1 cellular context compared by ENCODE assay signal in the genomic region with DNA sequence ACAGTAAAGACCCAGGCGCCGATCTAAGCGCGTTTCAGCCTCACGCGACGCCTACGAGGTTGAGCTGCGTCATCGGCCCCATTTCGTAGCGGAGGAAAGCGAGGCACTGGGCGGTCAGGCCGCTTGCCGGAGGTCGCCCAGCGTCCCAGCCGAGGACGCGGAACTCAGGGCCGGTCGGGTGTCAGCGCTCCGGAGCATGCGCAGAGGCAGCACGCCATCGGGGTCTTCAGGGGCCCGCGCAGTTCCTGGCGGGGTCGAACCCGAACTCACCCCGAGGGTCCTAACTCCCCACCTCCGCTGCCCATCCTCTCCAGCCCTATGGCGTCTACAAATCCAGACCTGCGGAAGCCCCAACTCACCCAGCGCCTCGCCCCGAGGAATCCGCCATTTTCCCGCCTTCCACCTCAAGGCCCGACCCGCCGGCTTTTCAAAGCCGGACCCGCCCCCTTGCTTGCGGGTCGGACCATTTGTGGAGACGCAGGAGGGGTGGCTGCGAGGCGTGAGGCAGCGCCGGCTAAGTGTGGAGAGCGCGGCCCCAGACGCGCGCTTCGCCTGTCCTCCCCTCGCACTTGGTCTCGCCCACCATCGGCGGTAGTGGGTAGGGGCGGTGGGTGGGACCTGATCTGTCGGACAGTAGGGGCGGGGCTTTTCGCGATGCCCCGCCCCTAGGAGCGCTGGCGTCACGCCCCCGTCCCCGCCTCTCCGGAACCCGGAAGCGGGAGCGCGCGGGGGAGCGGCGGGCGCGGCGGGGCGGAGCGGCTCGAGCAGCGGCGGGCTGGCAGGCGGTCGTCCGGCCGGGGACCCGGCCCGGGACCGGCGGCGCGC.
TF ChIP-seq lines count a peak whose summit lies in the region.

A gene with protein sequence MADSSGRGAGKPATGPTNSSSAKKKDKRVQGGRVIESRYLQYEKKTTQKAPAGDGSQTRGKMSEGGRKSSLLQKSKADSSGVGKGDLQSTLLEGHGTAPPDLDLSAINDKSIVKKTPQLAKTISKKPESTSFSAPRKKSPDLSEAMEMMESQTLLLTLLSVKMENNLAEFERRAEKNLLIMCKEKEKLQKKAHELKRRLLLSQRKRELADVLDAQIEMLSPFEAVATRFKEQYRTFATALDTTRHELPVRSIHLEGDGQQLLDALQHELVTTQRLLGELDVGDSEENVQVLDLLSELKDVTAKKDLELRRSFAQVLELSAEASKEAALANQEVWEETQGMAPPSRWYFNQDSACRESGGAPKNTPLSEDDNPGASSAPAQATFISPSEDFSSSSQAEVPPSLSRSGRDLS (minus strand): TSS at position 418 of the 825 bp plus-strand sequence. CDS start 30 bp downstream, at position 388.
TSS of gene MYO9B (plus strand) at position 743 of the 825 bp plus-strand sequence. CDS start 25,941 bp downstream, outside the sequence.

TF ChIP-seq in HepG2, 621 proteins besides CTCF, POLR2A, EP300 and RAD21 (continued from another document and continues in another):
- TF ChIP-seq ARID5B (CRISPR knock-in tag; IDR thresholded peaks at IDR 0.05), result peak; percentile 5; the same call in 1 of the 2 replicates
- TF ChIP-seq RELA (CRISPR knock-in tag; IDR thresholded peaks at IDR 0.05), result no peak
- TF ChIP-seq NFKB2 (CRISPR knock-in tag; IDR thresholded peaks at IDR 0.05; ENCODE audit: borderline replicate concordance), result peak; percentile 69; the same call in 1 of the 2 replicates
- TF ChIP-seq ZNF224 (CRISPR knock-in tag; IDR thresholded peaks at IDR 0.05), result 0 out of 2 replicates have a peak, but pooled peaks have one; percentile 42
- TF ChIP-seq ZFP37 (CRISPR knock-in tag; IDR thresholded peaks at IDR 0.05; ENCODE audit: borderline replicate concordance), result peak; percentile 64; the same call in 1 of the 2 replicates
- TF ChIP-seq CENPX (CRISPR knock-in tag; IDR thresholded peaks at IDR 0.05), result no peak
- TF ChIP-seq ZSCAN31 (CRISPR knock-in tag; IDR thresholded peaks at IDR 0.05; ENCODE audit: low read depth), result no peak
- TF ChIP-seq HNF1B (CRISPR knock-in tag; IDR thresholded peaks at IDR 0.05), result peak; percentile 91
- TF ChIP-seq NFRKB (IDR thresholded peaks at IDR 0.05), result 0 out of 2 replicates have a peak, but pooled peaks have one; percentile 38
- TF ChIP-seq, protein P1, sequence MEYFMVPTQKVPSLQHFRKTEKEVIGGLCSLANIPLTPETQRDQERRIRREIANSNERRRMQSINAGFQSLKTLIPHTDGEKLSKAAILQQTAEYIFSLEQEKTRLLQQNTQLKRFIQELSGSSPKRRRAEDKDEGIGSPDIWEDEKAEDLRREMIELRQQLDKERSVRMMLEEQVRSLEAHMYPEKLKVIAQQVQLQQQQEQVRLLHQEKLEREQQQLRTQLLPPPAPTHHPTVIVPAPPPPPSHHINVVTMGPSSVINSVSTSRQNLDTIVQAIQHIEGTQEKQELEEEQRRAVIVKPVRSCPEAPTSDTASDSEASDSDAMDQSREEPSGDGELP (IDR thresholded peaks at IDR 0.05; ENCODE audit: borderline replicate concordance, low read depth), result peak; percentile 46; the same call in 1 of the 2 replicates
- peak; percentile 61; the same call in 1 of the 2 replicates for TF ChIP-seq SP1 (IDR thresholded peaks at IDR 0.05)
- peak; percentile 97 for TF ChIP-seq SP1 (CRISPR knock-in tag; IDR thresholded peaks at IDR 0.05)
- no peak for TF ChIP-seq ZNF512 (CRISPR knock-in tag; IDR thresholded peaks at IDR 0.05)
- TF ChIP-seq, protein P2, sequence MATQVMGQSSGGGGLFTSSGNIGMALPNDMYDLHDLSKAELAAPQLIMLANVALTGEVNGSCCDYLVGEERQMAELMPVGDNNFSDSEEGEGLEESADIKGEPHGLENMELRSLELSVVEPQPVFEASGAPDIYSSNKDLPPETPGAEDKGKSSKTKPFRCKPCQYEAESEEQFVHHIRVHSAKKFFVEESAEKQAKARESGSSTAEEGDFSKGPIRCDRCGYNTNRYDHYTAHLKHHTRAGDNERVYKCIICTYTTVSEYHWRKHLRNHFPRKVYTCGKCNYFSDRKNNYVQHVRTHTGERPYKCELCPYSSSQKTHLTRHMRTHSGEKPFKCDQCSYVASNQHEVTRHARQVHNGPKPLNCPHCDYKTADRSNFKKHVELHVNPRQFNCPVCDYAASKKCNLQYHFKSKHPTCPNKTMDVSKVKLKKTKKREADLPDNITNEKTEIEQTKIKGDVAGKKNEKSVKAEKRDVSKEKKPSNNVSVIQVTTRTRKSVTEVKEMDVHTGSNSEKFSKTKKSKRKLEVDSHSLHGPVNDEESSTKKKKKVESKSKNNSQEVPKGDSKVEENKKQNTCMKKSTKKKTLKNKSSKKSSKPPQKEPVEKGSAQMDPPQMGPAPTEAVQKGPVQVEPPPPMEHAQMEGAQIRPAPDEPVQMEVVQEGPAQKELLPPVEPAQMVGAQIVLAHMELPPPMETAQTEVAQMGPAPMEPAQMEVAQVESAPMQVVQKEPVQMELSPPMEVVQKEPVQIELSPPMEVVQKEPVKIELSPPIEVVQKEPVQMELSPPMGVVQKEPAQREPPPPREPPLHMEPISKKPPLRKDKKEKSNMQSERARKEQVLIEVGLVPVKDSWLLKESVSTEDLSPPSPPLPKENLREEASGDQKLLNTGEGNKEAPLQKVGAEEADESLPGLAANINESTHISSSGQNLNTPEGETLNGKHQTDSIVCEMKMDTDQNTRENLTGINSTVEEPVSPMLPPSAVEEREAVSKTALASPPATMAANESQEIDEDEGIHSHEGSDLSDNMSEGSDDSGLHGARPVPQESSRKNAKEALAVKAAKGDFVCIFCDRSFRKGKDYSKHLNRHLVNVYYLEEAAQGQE (IDR thresholded peaks at IDR 0.05; ENCODE audit: borderline replicate concordance in 1 of 2, low read depth in 1 of 2, low read length in 2 of 2), result no peak
- no peak for TF ChIP-seq WIZ (CRISPR knock-in tag; IDR thresholded peaks at IDR 0.05)
- TF ChIP-seq YY1 (IDR thresholded peaks at IDR 0.05; ENCODE audit: insufficient read depth, insufficient replicate concordance, low read depth, low read length), result peak; percentile 93
- peak; percentile 66; the same call in 1 of the 2 replicates for TF ChIP-seq MEIS2 (CRISPR knock-in tag; IDR thresholded peaks at IDR 0.05)
- TF ChIP-seq HIC2 (CRISPR knock-in tag; IDR thresholded peaks at IDR 0.05; ENCODE audit: low read depth), result no peak
- TF ChIP-seq AGO2 (optimal IDR thresholded peaks at IDR 0.05; ENCODE audit: low read depth, low read length), result peak; percentile 25
- TF ChIP-seq ZNF790 (CRISPR knock-in tag; IDR thresholded peaks at IDR 0.05; ENCODE audit: borderline replicate concordance), result no peak
- peak; percentile 86 for TF ChIP-seq GABPB1 (CRISPR knock-in tag; IDR thresholded peaks at IDR 0.05)
- TF ChIP-seq ZFP90 (CRISPR knock-in tag; IDR thresholded peaks at IDR 0.05; ENCODE audit: borderline replicate concordance), result peak; percentile 77; the same call in 1 of the 2 replicates
- TF ChIP-seq MTA1 (CRISPR knock-in tag; IDR thresholded peaks at IDR 0.05; ENCODE audit: borderline replicate concordance), result no peak; the same call in 1 of the 2 replicates
- TF ChIP-seq, protein P3, sequence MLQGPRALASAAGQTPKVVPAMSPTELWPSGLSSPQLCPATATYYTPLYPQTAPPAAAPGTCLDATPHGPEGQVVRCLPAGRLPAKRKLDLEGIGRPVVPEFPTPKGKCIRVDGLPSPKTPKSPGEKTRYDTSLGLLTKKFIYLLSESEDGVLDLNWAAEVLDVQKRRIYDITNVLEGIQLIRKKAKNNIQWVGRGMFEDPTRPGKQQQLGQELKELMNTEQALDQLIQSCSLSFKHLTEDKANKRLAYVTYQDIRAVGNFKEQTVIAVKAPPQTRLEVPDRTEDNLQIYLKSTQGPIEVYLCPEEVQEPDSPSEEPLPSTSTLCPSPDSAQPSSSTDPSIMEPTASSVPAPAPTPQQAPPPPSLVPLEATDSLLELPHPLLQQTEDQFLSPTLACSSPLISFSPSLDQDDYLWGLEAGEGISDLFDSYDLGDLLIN (CRISPR knock-in tag; IDR thresholded peaks at IDR 0.05; ENCODE audit: borderline replicate concordance), result 0 out of 2 replicates have a peak, but pooled peaks have one; percentile 68
- TF ChIP-seq ZMYM2 (CRISPR knock-in tag; IDR thresholded peaks at IDR 0.05), result peak; percentile 85
- TF ChIP-seq ELF3 (CRISPR knock-in tag; IDR thresholded peaks at IDR 0.05), result peak; percentile 41
- peak; percentile 86; the same call in 1 of the 2 replicates for TF ChIP-seq POGK (CRISPR knock-in tag; conservative IDR thresholded peaks at IDR 0.05)
- TF ChIP-seq, protein P4, sequence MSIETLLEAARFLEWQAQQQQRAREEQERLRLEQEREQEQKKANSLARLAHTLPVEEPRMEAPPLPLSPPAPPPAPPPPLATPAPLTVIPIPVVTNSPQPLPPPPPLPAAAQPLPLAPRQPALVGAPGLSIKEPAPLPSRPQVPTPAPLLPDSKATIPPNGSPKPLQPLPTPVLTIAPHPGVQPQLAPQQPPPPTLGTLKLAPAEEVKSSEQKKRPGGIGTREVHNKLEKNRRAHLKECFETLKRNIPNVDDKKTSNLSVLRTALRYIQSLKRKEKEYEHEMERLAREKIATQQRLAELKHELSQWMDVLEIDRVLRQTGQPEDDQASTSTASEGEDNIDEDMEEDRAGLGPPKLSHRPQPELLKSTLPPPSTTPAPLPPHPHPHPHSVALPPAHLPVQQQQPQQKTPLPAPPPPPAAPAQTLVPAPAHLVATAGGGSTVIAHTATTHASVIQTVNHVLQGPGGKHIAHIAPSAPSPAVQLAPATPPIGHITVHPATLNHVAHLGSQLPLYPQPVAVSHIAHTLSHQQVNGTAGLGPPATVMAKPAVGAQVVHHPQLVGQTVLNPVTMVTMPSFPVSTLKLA (IDR thresholded peaks at IDR 0.05), result peak; percentile 59
- peak; percentile 46; the same call in 1 of the 2 replicates for TF ChIP-seq ZNF317 (CRISPR knock-in tag; IDR thresholded peaks at IDR 0.05)
- TF ChIP-seq GPN1 (CRISPR knock-in tag; IDR thresholded peaks at IDR 0.05; ENCODE audit: borderline replicate concordance), result no peak
- TF ChIP-seq ZNF709 (CRISPR knock-in tag; IDR thresholded peaks at IDR 0.05), result no peak; the same call in 1 of the 2 replicates
